9 cellular contexts compared by ENCODE assay signal in the genomic region with DNA sequence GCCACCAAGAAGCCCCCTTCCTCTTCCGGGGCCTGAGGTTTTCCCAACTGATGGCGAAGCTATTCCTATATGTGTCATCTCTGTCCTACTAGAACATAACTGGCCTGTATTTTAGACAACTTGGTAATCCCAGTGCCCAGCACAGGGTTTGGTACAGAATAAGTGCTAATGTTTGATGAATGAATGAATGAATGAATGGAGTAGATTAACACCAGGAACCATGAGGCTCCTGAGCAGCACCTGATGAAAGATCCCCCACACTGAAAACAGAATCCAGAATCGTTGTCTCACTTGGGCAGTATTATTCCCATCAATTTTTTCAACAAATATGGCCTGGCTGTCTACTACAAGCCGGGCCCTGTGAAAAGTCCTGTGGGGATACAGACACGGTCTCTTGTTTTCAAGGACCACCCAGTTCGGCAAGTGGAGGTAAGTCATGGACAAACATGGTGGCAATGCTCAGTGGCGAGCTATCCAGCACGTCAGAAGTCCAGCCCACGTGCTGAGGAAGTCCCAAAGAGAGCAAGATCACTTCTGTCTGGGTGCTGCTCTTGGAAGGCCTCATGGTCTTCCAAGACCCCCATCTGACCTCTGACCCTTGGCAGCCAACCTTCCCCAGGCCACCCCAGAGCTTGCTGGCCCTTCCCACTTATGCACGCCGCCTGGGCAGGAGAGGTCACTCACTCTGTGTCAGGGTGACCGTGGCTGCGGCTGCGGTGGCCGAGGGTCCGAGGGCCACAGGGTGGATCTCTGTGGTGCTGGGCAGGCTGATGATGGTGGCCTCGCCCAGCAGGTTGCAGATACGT. TPM values are rescaled to one million over a fixed set of nuclear protein-coding genes. Genes with fewer than 3 reads are reported as not detected.
A peak's percentile ranks its signal among the peaks of the same experiment; 100 is the strongest.
DNase-seq lines count a peak whose midpoint lies in the region; ATAC-seq and TF ChIP-seq lines count a peak whose summit lies in the region.
"Had no signal": no experiment of that assay in that cellular context is flagged by ENCODE, and none has a peak within 500 bp of the region (broad histone marks: within the 10 kb centered on the region; RNA-seq: fewer than 3 reads in every experiment).

No MANE protein-coding gene starts in this region.

- H3K36me3 ChIP-seq in mesodermal cell (ENCODE audit: control insufficient read depth, insufficient read depth, low read length): peaks cover 6% of the 10 kb centered on the region

- ATAC-seq in stimulated activated naive CD8-positive, alpha-beta T cell treated with anti-CD3 and anti-CD28 coated beads, Interleukin-15, Interleukin-2, amounts not matched to agents 100 U/mL and 50 U/mL, for 24 hours: no peak
- ATAC-seq in GM19328 (IDR thresholded peaks at IDR 0.05; ENCODE audit: unreplicated experiment) (no peak), HG02852 (IDR thresholded peaks at IDR 0.05; ENCODE audit: unreplicated experiment) (no peak)

- 96 to 97% methylated on average over 18 of the region's 18 CpGs for WGBS in mesodermal cell (ENCODE audit: insufficient coverage in 2 of 2), 2 experiments

- no peak overlapping the region for H3K4me3 Mint-ChIP-seq in stimulated activated naive CD8-positive, alpha-beta T cell treated with anti-CD3 and anti-CD28 coated beads, Interleukin-15, Interleukin-2, amounts not matched to agents 100 ng/mL and 50 ng/mL, for 24 hours
- no peak overlapping the region for H3K4me3 Mint-ChIP-seq in chondrocyte (ENCODE audit: unreplicated experiment)

- H3K4me1 ChIP-seq in mesodermal cell (ENCODE audit: control insufficient read depth, insufficient read depth, low read length, poor library complexity, severe bottlenecking): peaks cover 5% of the 10 kb centered on the region

- peak overlapping the region; percentile 87 for H3K4me3 ChIP-seq in mesodermal cell (ENCODE audit: extremely low read depth, insufficient read depth, low read length, poor library complexity, severe bottlenecking)

- no peak for DNase-seq in stimulated activated naive CD8-positive, alpha-beta T cell treated with anti-CD3 and anti-CD28 coated beads, Interleukin-15, Interleukin-2, amounts not matched to agents 100 U/mL and 50 U/mL, for 24 hours
- no peak for DNase-seq in chondrocyte (ENCODE audit: low spot score)
- DNase-seq in stimulated activated CD4-positive, alpha-beta T cell treated with anti-CD3 and anti-CD28 coated beads, Interleukin-12 subunit alpha, Interleukin-12 subunit beta, amount 100 ng/mL, for 4 hours: no peak
- no peak for DNase-seq in SIG-M5 (lab: John Stamatoyannopoulos, UW)
- DNase-seq: kidney glomerular epithelial cell had no signal

- H3K27me3 Mint-ChIP-seq in stimulated activated naive CD8-positive, alpha-beta T cell treated with anti-CD3 and anti-CD28 coated beads, Interleukin-15, Interleukin-2, amounts not matched to agents 100 ng/mL and 50 ng/mL, for 24 hours: no peaks in the 10 kb centered on the region
- H3K27me3 Mint-ChIP-seq in chondrocyte (ENCODE audit: low read depth): no peaks in the 10 kb centered on the region

- no peak for TF ChIP-seq CTCF in chondrocyte (IDR thresholded peaks at IDR 0.05)

- peak overlapping the region; percentile 68 for H3K27ac Mint-ChIP-seq in stimulated activated naive CD8-positive, alpha-beta T cell treated with anti-CD3 and anti-CD28 coated beads, Interleukin-15, Interleukin-2, amounts not matched to agents 100 ng/mL and 50 ng/mL, for 24 hours
- H3K27ac Mint-ChIP-seq in chondrocyte (ENCODE audit: unreplicated experiment): peak overlapping the region; percentile 3

- no peak overlapping the region for H3K27ac ChIP-seq in mesodermal cell (ENCODE audit: low read depth, low read length, severe bottlenecking)

- H3K4me1 Mint-ChIP-seq in stimulated activated naive CD8-positive, alpha-beta T cell treated with anti-CD3 and anti-CD28 coated beads, Interleukin-15, Interleukin-2, amounts not matched to agents 100 ng/mL and 50 ng/mL, for 24 hours (ENCODE audit: low read depth): peaks cover 69% of the 10 kb centered on the region
- peaks cover 30% of the 10 kb centered on the region for H3K4me1 Mint-ChIP-seq in chondrocyte (ENCODE audit: low read depth)

- H3K9me3 ChIP-seq in mesodermal cell (ENCODE audit: control insufficient read depth, low read length): no peaks in the 10 kb centered on the region

- H3K36me3 Mint-ChIP-seq in stimulated activated naive CD8-positive, alpha-beta T cell treated with anti-CD3 and anti-CD28 coated beads, Interleukin-15, Interleukin-2, amounts not matched to agents 100 ng/mL and 50 ng/mL, for 24 hours (ENCODE audit: low read depth): peaks cover 5% of the 10 kb centered on the region
- peaks cover 5% of the 10 kb centered on the region for H3K36me3 Mint-ChIP-seq in chondrocyte (ENCODE audit: low read depth)

- H3K9me3 Mint-ChIP-seq in stimulated activated naive CD8-positive, alpha-beta T cell treated with anti-CD3 and anti-CD28 coated beads, Interleukin-15, Interleukin-2, amounts not matched to agents 100 ng/mL and 50 ng/mL, for 24 hours: no peaks in the 10 kb centered on the region
- no peaks in the 10 kb centered on the region for H3K9me3 Mint-ChIP-seq in chondrocyte (ENCODE audit: low read depth)

RNA-seq across cellular contexts. Expression of gene NAIF1, which starts 1.0 kb away (rescaled TPM):
- total RNA-seq in chondrocyte: 6.8 to 8.8 TPM (median 7.8 TPM) in 3 replicates
- polyA plus RNA-seq in mesodermal cell (2013, experiment 1 of 2): 7.5 TPM
- polyA plus RNA-seq in mesodermal cell (2013, experiment 2 of 2): 8.9 TPM

RNA-seq across cellular contexts. Expression of gene SLC25A25, which starts 1.9 kb away (rescaled TPM):
- 10.6 to 17.6 TPM (median 15.8 TPM) in 3 replicates for total RNA-seq in chondrocyte
- 7.2 TPM for polyA plus RNA-seq in mesodermal cell (2013, experiment 1 of 2)
- polyA plus RNA-seq in mesodermal cell (2013, experiment 2 of 2): 7.5 TPM
